Comparison of ENCODE assay signal across 22 cellular contexts in genomic region chr17:81454473-81454872, GRCh38. TPM values are rescaled to one million over a fixed set of nuclear protein-coding genes. Genes with fewer than 3 reads are reported as not detected.
"Had no signal": no experiment of that assay in that cellular context is flagged by ENCODE, and none has a peak within 500 bp of the region (broad histone marks: within the 10 kb centered on the region; RNA-seq: fewer than 3 reads in every experiment).

No MANE protein-coding gene starts in this region.

- H3K9me3 ChIP-seq: heart right ventricle, testis, vagina had no signal

- H3K27ac ChIP-seq: epithelial cell of prostate, heart right ventricle, testis, vagina, VCaP had no signal

- H3K27me3 ChIP-seq: heart right ventricle, testis, vagina had no signal

- H3K9me3 Mint-ChIP-seq: activated T-cell treated with anti-CD3 and anti-CD28 coated beads, Interleukin-2, amount 50 U/mL, for 4 hours; activated T-helper 2 cell treated with anti-CD3 and anti-CD28 coated beads, Interferon-gamma antibody, Interleukin-2, Interleukin-4, amounts not matched to agents 10 μg/mL and 5 μg/mL and 100 μg/mL, durations not matched to agents 14 hours and 24 hours and 36 hours; neural crest cell; stimulated activated memory B cell treated with anti-CD40 and anti-IgM and Interleukin-4, amounts not matched to agents 10 μg/mL and 1 μg/mL and 100 μg/mL, for 72 hours; type B pancreatic cell had no signal

- ATAC-seq: left cardiac atrium, sciatic nerve had no signal

- H3K27me3 Mint-ChIP-seq: activated naive CD8-positive, alpha-beta T cell; type B pancreatic cell had no signal

- H3K27ac Mint-ChIP-seq: activated naive CD8-positive, alpha-beta T cell; stimulated activated memory B cell treated with anti-CD40 and anti-IgM and Interleukin-4, amounts not matched to agents 10 μg/mL and 1 μg/mL and 100 μg/mL, for 72 hours; type B pancreatic cell had no signal

- H3K4me3 ChIP-seq: heart right ventricle, testis, vagina had no signal

- H3K36me3 ChIP-seq: vagina had no signal

- H3K36me3 Mint-ChIP-seq: activated naive CD8-positive, alpha-beta T cell; stimulated activated memory B cell treated with anti-CD40 and anti-IgM and Interleukin-4, amounts not matched to agents 10 μg/mL and 1 μg/mL and 100 μg/mL, for 72 hours; type B pancreatic cell had no signal

- DNase-seq: activated CD4-positive, alpha-beta T cell treated with anti-CD3 and anti-CD28 coated beads for 1 hour; activated CD8-positive, alpha-beta memory T cell treated with anti-CD3 and anti-CD28 coated beads, Interleukin-2, amount 50 U/mL, for 48 hours; activated T-cell treated with anti-CD3 and anti-CD28 coated beads, Interleukin-2, amount 50 U/mL, for 4 hours; amniotic stem cell; heart right ventricle; islet precursor cell; left cardiac atrium; mesenchymal stem cell; posterior cingulate gyrus; small intestine; stimulated activated CD4-positive, alpha-beta T cell treated with anti-CD3 and anti-CD28 coated beads, Interleukin-15, amount 100 ng/mL, for 24 hours; testis had no signal

- H3K4me3 Mint-ChIP-seq: activated naive CD8-positive, alpha-beta T cell; activated T-cell treated with anti-CD3 and anti-CD28 coated beads, Interleukin-2, amount 50 U/mL, for 4 hours; neural crest cell; stimulated activated memory B cell treated with anti-CD40 and anti-IgM and Interleukin-4, amounts not matched to agents 10 μg/mL and 1 μg/mL and 100 μg/mL, for 72 hours; type B pancreatic cell had no signal

- H3K4me1 ChIP-seq: testis, vagina had no signal

RNA-seq across cellular contexts. Expression of gene BAHCC1, which starts 59.2 kb away (rescaled TPM):
- total RNA-seq: activated CD8-positive, alpha-beta memory T cell treated with anti-CD3 and anti-CD28 coated beads for 36 hours had no signal
